18 cellular contexts compared by ENCODE assay signal in the genomic region with DNA sequence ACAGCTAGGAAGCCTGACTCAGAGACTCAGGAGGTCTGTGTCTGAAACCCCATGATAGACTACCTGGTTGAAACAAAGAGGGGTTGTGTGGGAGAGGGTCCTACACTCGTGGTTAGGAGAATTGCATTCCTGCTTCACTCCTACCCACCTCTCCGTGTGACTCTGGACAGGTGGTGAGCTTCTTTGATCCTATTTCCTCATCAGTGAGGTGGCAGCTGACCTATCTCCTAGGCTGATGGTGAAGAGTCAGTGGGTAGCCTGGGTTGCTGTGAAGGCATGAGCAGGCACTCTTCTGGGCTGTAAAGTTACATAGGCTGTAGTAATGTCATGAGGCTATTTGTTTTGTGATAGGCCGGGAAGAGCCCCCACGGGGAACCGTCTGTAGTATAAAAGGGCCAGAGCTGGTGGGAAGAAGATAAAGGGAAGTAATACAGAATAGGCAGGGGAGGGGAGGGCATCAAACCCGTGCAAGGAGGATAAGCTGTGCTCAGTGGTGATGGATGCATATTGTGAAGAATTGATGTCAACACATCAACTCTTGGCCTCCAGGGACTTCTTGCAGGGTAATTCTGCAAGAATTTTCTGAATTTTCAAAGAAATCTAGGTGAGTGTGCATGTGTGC. TPM values are rescaled to one million over a fixed set of nuclear protein-coding genes. Genes with fewer than 3 reads are reported as not detected.
A peak's percentile ranks its signal among the peaks of the same experiment; 100 is the strongest.
DNase-seq lines count a peak whose midpoint lies in the region; ATAC-seq and TF ChIP-seq lines count a peak whose summit lies in the region.
"Had no signal": no experiment of that assay in that cellular context is flagged by ENCODE, and none has a peak within 500 bp of the region (broad histone marks: within the 10 kb centered on the region; RNA-seq: fewer than 3 reads in every experiment).

No MANE protein-coding gene starts in this region.

- H3F3A ChIP-seq in OCI-LY1 (ENCODE audit: insufficient read depth, low read length) = 0 out of 2 replicates have a peak, but pooled peaks cover 4% of the 10 kb centered on the region

- H3K4me3 Mint-ChIP-seq in immature natural killer cell = no peak overlapping the region
- H3K4me3 Mint-ChIP-seq in stimulated activated naive B cell treated with anti-CD40 and anti-IgM and Interleukin-4, amounts not matched to agents 10 μg/mL and 1 μg/mL and 100 μg/mL, for 72 hours = peak overlapping the region; percentile 55 to 65
- H3K4me3 Mint-ChIP-seq: activated naive CD4-positive, alpha-beta T cell treated with anti-CD3 and anti-CD28 coated beads for 36 hours; HFFc6; T-helper 2 cell treated with Interferon-gamma antibody and Interleukin-4, amounts not matched to agents 5 μg/mL and 100 μg/mL, for 36 hours had no signal

- peaks cover 3 to 24% (median 14%) of the 10 kb centered on the region in 3 donors for H3K36me3 Mint-ChIP-seq in immature natural killer cell
- peaks cover 44 to 73% of the 10 kb centered on the region in 2 donors for H3K36me3 Mint-ChIP-seq in stimulated activated naive B cell treated with anti-CD40 and anti-IgM and Interleukin-4, amounts not matched to agents 10 μg/mL and 1 μg/mL and 100 μg/mL, for 72 hours

- no peak for DNase-seq in heart left ventricle
- no peak for DNase-seq in cardiac septum (ENCODE audit: low spot score)
- DNase-seq in immature natural killer cell = no peak
- DNase-seq in stimulated activated naive B cell treated with anti-CD40 and anti-IgM and Interleukin-4, amounts not matched to agents 10 μg/mL and 1 μg/mL and 100 μg/mL, for 72 hours = no peak
- no peak for DNase-seq in germinal center (ENCODE audit: low spot score)
- DNase-seq: activated CD4-positive, alpha-beta T cell treated with anti-CD3 and anti-CD28 coated beads for 48 hours; activated T-cell treated with anti-CD3 and anti-CD28 coated beads for 4 hours; CD4-positive, alpha-beta memory T cell; cortex of kidney; foreskin melanocyte; HFFc6; NCI-H187 treated with DMSO at 0.1 percent for 48 hours; SHP77 treated with DMSO at 0.1 percent for 48 hours had no signal

- H3K9me2 ChIP-seq in OCI-LY1 (ENCODE audit: low read depth, low read length) = no peaks in the 10 kb centered on the region

- WGBS in heart left ventricle, 4 donors = 26 to 59% (median 39%) methylated on average over 6 of the region's 6 CpGs

- peaks cover 0 to 4% (median 0%) of the 10 kb centered on the region in 3 donors for H3K27me3 Mint-ChIP-seq in immature natural killer cell (ENCODE audit: low read depth in 3 of 3)
- H3K27me3 Mint-ChIP-seq in stimulated activated naive B cell treated with anti-CD40 and anti-IgM and Interleukin-4, amounts not matched to agents 10 μg/mL and 1 μg/mL and 100 μg/mL, for 72 hours = no peaks in the 10 kb centered on the region
- H3K27me3 Mint-ChIP-seq: CD4-positive, alpha-beta memory T cell had no signal

- ATAC-seq in heart left ventricle (no peak), GM18909 (IDR thresholded peaks at IDR 0.05; ENCODE audit: poor library complexity, unreplicated experiment) (no peak), GM19452 (IDR thresholded peaks at IDR 0.05; ENCODE audit: unreplicated experiment) (no peak)
- peak; percentile 55 to 63 for ATAC-seq in stimulated activated naive B cell treated with anti-CD40 and anti-IgM and Interleukin-4, amounts not matched to agents 10 μg/mL and 1 μg/mL and 100 μg/mL, for 72 hours (replicated peaks)

- H3K27ac Mint-ChIP-seq in immature natural killer cell = peak overlapping the region; percentile 45 to 82 (median 63)
- H3K27ac Mint-ChIP-seq in stimulated activated naive B cell treated with anti-CD40 and anti-IgM and Interleukin-4, amounts not matched to agents 10 μg/mL and 1 μg/mL and 100 μg/mL, for 72 hours = peak overlapping the region; percentile 86
- H3K27ac Mint-ChIP-seq: activated naive CD4-positive, alpha-beta T cell treated with anti-CD3 and anti-CD28 coated beads for 36 hours; HFFc6; T-helper 2 cell treated with Interferon-gamma antibody and Interleukin-4, amounts not matched to agents 5 μg/mL and 100 μg/mL, for 36 hours had no signal

- H3K9me3 ChIP-seq in heart left ventricle = peaks cover 0 to 4% (median 0%) of the 10 kb centered on the region in 12 donors
- no peaks in the 10 kb centered on the region for H3K9me3 ChIP-seq in OCI-LY1 (ENCODE audit: low read length)

- no peak for TF ChIP-seq POLR2A in heart left ventricle (IDR thresholded peaks at IDR 0.05)

- H4K20me1 ChIP-seq in OCI-LY1 (ENCODE audit: insufficient read depth, low read length) = no peaks in the 10 kb centered on the region

- TF ChIP-seq CTCF in heart left ventricle (IDR thresholded peaks at IDR 0.05) = no peak
- TF ChIP-seq CTCF in OCI-LY1 (IDR thresholded peaks at IDR 0.05; ENCODE audit: low read length) = no peak

- H3K36me3 ChIP-seq in heart left ventricle = peaks cover 0 to 43% (median 3%) of the 10 kb centered on the region in 9 donors
- peaks cover 15% of the 10 kb centered on the region; the same call in 1 of the 2 replicates for H3K36me3 ChIP-seq in OCI-LY1 (ENCODE audit: insufficient read depth, low read length)

- H3K4me3 ChIP-seq in heart left ventricle (no peak overlapping the region), OCI-LY1 (ENCODE audit: low read depth, low read length, poor library complexity, severe bottlenecking) (no peak overlapping the region)

- peaks cover 20% of the 10 kb centered on the region for H3K79me2 ChIP-seq in OCI-LY1 (ENCODE audit: insufficient read depth, low read length)

- H3K27me3 ChIP-seq in heart left ventricle (no peaks in the 10 kb centered on the region), OCI-LY1 (ENCODE audit: insufficient read depth, low read length) (no peaks in the 10 kb centered on the region)

- H3K27ac ChIP-seq in heart left ventricle (peak overlapping the region in 11 of 12 donors; percentile 53 to 89 (median 73)), OCI-LY1 (ENCODE audit: low read depth, low read length, poor library complexity, severe bottlenecking) (peak overlapping the region; percentile 57)

- H3K9me3 Mint-ChIP-seq in immature natural killer cell = peaks cover 0 to 4% (median 0%) of the 10 kb centered on the region in 6 donors
- peaks cover 0 to 7% of the 10 kb centered on the region in 2 donors for H3K9me3 Mint-ChIP-seq in stimulated activated naive B cell treated with anti-CD40 and anti-IgM and Interleukin-4, amounts not matched to agents 10 μg/mL and 1 μg/mL and 100 μg/mL, for 72 hours
- H3K9me3 Mint-ChIP-seq: activated naive CD4-positive, alpha-beta T cell treated with anti-CD3 and anti-CD28 coated beads for 36 hours; CD4-positive, alpha-beta memory T cell; HFFc6 had no signal

- H3K4me1 Mint-ChIP-seq in immature natural killer cell = peaks cover 81 to 94% of the 10 kb centered on the region in 2 donors
- peaks cover 76 to 92% of the 10 kb centered on the region in 2 donors for H3K4me1 Mint-ChIP-seq in stimulated activated naive B cell treated with anti-CD40 and anti-IgM and Interleukin-4, amounts not matched to agents 10 μg/mL and 1 μg/mL and 100 μg/mL, for 72 hours

- peak overlapping the region; percentile 40 for H3K4me2 ChIP-seq in OCI-LY1 (ENCODE audit: low read length)

- no peak overlapping the region; the same call in 1 of the 2 replicates for H3K9ac ChIP-seq in OCI-LY1 (ENCODE audit: low read length)

- peaks cover 18 to 98% (median 92%) of the 10 kb centered on the region in 12 donors for H3K4me1 ChIP-seq in heart left ventricle
- H3K4me1 ChIP-seq in OCI-LY1 (ENCODE audit: insufficient read depth, low read length, severe bottlenecking) = peaks cover 83% of the 10 kb centered on the region

- intact Hi-C loops in heart left ventricle (cut with DNase I) (loop anchor here in 1 of 10 donors (5.0 kb wide), 1 partner anchor 749 kb away; no protein-coding TSS in a partner anchor), cardiac septum (cut with DNase I) (no loop called here)

- no peak overlapping the region for H2AFZ ChIP-seq in OCI-LY1 (ENCODE audit: low read length)

RNA-seq across cellular contexts. Expression of a gene that starts 20.8 kb away (rescaled TPM):
- total RNA-seq in heart left ventricle = 1 to 10 TPM; 2.5 to 7.6 (median 6.2) TPM
- polyA plus RNA-seq in heart left ventricle = 1 to 10 TPM; 2.4 to 3.3 TPM
- 8.7 TPM for total RNA-seq in cardiac septum
- polyA plus RNA-seq in immature natural killer cell = 1 to 10 TPM in 2 of 3 donors, not detected in 1; 4.6 to 5.3 TPM

RNA-seq across cellular contexts. Expression of a gene that starts 20.9 kb away (rescaled TPM):
- 100 to 1,000 TPM; 239 to 493 (median 385) TPM for total RNA-seq in heart left ventricle
- polyA plus RNA-seq in heart left ventricle = 100 to 1,000 TPM; 202 to 217 TPM
- 314 TPM for total RNA-seq in cardiac septum
- polyA plus RNA-seq in immature natural killer cell = 1 to 10 TPM; 4.2 to 5.3 (median 5.1) TPM

RNA-seq across cellular contexts. Expression of a gene that starts 53.6 kb away (rescaled TPM):
- 10 to 100 TPM in 4 of 9 donors, 1 to 10 TPM in 5; 4.3 to 12.1 (median 10.0) TPM for total RNA-seq in heart left ventricle
- 10 to 100 TPM in 1 of 2 donors, 1 to 10 TPM in 1; 5.3 to 15.5 TPM for polyA plus RNA-seq in heart left ventricle
- 10.9 TPM for total RNA-seq in cardiac septum
- polyA plus RNA-seq in immature natural killer cell = 10 to 100 TPM; 10.8 to 17.9 (median 15.3) TPM

RNA-seq across cellular contexts. Expression of a gene that starts 53.8 kb away (rescaled TPM):
- total RNA-seq in heart left ventricle (10 to 100 TPM; 15.8 to 24.0 (median 19.1) TPM), cardiac septum (15.8 TPM)
- polyA plus RNA-seq in heart left ventricle (10 to 100 TPM; 12.1 to 19.4 TPM), immature natural killer cell (10 to 100 TPM in 2 of 3 donors, 1 to 10 TPM in 1; 9.7 to 18.9 (median 16.2) TPM)

Comparison
In these comparisons a context has a peak if more than half of its experiments do, and no peak if none do; other contexts are left out.
1. ATAC-seq: peak in stimulated activated naive B cell treated with anti-CD40 and anti-IgM and Interleukin-4, amounts not matched to agents 10 μg/mL and 1 μg/mL and 100 μg/mL, for 72 hours (2 of 2); none in heart left ventricle (0 of 4), GM18909 (single experiment) and GM19452 (single experiment).
2. H3K4me3 Mint-ChIP-seq: peak in stimulated activated naive B cell treated with anti-CD40 and anti-IgM and Interleukin-4, amounts not matched to agents 10 μg/mL and 1 μg/mL and 100 μg/mL, for 72 hours (2 of 2); none in immature natural killer cell (0 of 5).